ENCODE assay signal across 13 cellular contexts in genomic region chr9:14345586-14346237, GRCh38. TPM values are rescaled to one million over a fixed set of nuclear protein-coding genes. Genes with fewer than 3 reads are reported as not detected.
DNase-seq lines count a peak whose midpoint lies in the region.
"Had no signal": no experiment of that assay in that cellular context is flagged by ENCODE, and none has a peak within 500 bp of the region (broad histone marks: within the 10 kb centered on the region; RNA-seq: fewer than 3 reads in every experiment).

No MANE protein-coding gene starts in this region.

- H3K4me1 ChIP-seq in iPS-20b (ENCODE audit: insufficient read depth, low read length): peaks cover 31% of the 10 kb centered on the region

- no peak overlapping the region for H3K27ac ChIP-seq in iPS-20b (ENCODE audit: low read length)
- H3K27ac ChIP-seq in skin epidermis: peak overlapping the region in 12 of 21 experiments; percentile 28 to 92 (median 86)
- H3K27ac ChIP-seq: GM23248 had no signal

- no peaks in the 10 kb centered on the region for H3K36me3 ChIP-seq in MG63
- no peaks in the 10 kb centered on the region for H3K36me3 ChIP-seq in iPS-20b (ENCODE audit: insufficient read depth, low read depth, low read length)

- peak overlapping the region; percentile 60; the same call in 1 of the 2 replicates for H3K9ac ChIP-seq in iPS-20b (ENCODE audit: low read depth, low read length)
- H3K9ac ChIP-seq: GM23248 had no signal

- peaks cover 65% of the 10 kb centered on the region for H3K27me3 ChIP-seq in MG63
- H3K27me3 ChIP-seq in iPS-20b (ENCODE audit: insufficient read depth, low read length): peaks cover 100% of the 10 kb centered on the region

- no peaks in the 10 kb centered on the region for H3K9me3 ChIP-seq in MG63
- no peaks in the 10 kb centered on the region for H3K9me3 ChIP-seq in iPS-20b (ENCODE audit: insufficient read depth, low read depth, low read length)

- DNase-seq in MG63: peak; percentile 47
- DNase-seq in cerebellar cortex (ENCODE audit: low spot score): peak; percentile 37
- DNase-seq in RKO (ENCODE audit: low spot score): no peak
- no peak for DNase-seq in NCI-H1436 treated with DMSO at 0.1 percent for 48 hours (lab: John Stamatoyannopoulos, UW)
- no peak for DNase-seq in HK-2 (ENCODE audit: unreplicated experiment)
- DNase-seq in SHP77 treated with DMSO at 0.1 percent for 48 hours (lab: John Stamatoyannopoulos, UW): no peak
- DNase-seq: CD4-positive, alpha-beta T cell; GM23248; IMR-90; NCI-H2107; SHP77 had no signal

- H3K4me3 ChIP-seq in MG63 (no peak overlapping the region), iPS-20b (ENCODE audit: low read length) (peak overlapping the region; percentile 78), skin epidermis (peak overlapping the region in 5 of 7 experiments; percentile 2 to 48 (median 18))
- H3K4me3 ChIP-seq: GM23248 had no signal

RNA-seq across cellular contexts. Expression of gene NFIB, which starts 31.8 kb away (rescaled TPM):
- total RNA-seq in MG63 (2014; rRNA removed; shearing (Covaris generic); ENCODE audit: low replicate concordance): 47.3 and 62.1 TPM in 2 replicates
- total RNA-seq: CD4-positive, alpha-beta T cell had no signal

Comparison
In these comparisons a context has a peak if more than half of its experiments do, and no peak if none do; other contexts are left out.
1. DNase-seq: peak in MG63 (single experiment) and cerebellar cortex (single experiment); none in RKO (single experiment), NCI-H1436 treated with DMSO at 0.1 percent for 48 hours (single experiment), HK-2 (single experiment) and SHP77 treated with DMSO at 0.1 percent for 48 hours (single experiment).